ENCODE assay signal across 15 cellular contexts in the genomic region with DNA sequence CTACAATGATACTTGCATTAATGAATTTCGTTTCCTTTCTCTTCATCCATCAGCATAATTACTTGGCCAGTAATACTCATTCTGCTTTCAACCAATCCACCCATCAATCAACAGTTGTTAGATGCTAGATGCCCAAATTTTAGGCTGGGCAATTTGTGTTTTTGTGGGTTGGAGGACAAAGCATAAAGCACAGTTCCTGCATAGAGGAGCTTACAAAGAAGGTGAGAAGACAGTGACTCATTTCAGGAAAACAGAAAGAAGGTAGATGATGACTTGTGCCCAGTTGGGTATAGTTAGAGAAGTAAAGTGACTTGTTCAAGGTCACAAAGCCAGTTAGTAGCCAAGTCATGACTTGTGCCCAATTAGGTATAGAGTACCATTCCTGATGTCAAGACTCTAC.
DNase-seq lines count a peak whose midpoint lies in the region; ATAC-seq, FAIRE-seq and TF ChIP-seq lines count a peak whose summit lies in the region.
"Had no signal": no experiment of that assay in that cellular context is flagged by ENCODE, and none has a peak within 500 bp of the region (broad histone marks: within the 10 kb centered on the region; RNA-seq: fewer than 3 reads in every experiment).

No MANE protein-coding gene starts in this region.

- TF ChIP-seq CTCF in H1 (IDR thresholded peaks at IDR 0.05; ENCODE audit: control extremely low read depth in 1 of 3, insufficient read depth in 1 of 3, low read depth in 1 of 3, low read length in 3 of 3), result no peak

- CTCF ChIA-PET in H1 (lab: Charles Lee; ENCODE audit: partially characterized antibody), result no interaction called here

- H3K23me2 ChIP-seq in H1 (ENCODE audit: low read depth, low read length), result no peaks in the 10 kb centered on the region

- no peak for TF ChIP-seq POLR2A in H1 (IDR thresholded peaks at IDR 0.05; ENCODE audit: control extremely low read depth in 1 of 2, low read depth in 2 of 2, low read length in 2 of 2)

- no peaks in the 10 kb centered on the region for H3K9me3 ChIP-seq in H1 (ENCODE audit: insufficient read depth in 2 of 2, low read depth in 1 of 2, low read length in 1 of 2)
- H3K9me3 ChIP-seq: lower lobe of right lung had no signal

- no peak overlapping the region for H2BK120ac ChIP-seq in H1 (replicated peaks; ENCODE audit: low read depth, low read length)

- no peak for TF ChIP-seq RAD21 in H1 (IDR thresholded peaks at IDR 0.05 in 1 of 2, conservative IDR thresholded peaks at IDR 0.05 in 1 of 2; ENCODE audit: low read depth in 2 of 2, low read length in 2 of 2)

- no peak for TF ChIP-seq EP300 in H1 (IDR thresholded peaks at IDR 0.05; ENCODE audit: borderline replicate concordance in 1 of 2, low read depth in 2 of 2, low read length in 2 of 2)

- no peak overlapping the region for H2AK5ac ChIP-seq in H1 (ENCODE audit: low read depth, low read length)

- H3K4ac ChIP-seq in H1 (replicated peaks; ENCODE audit: insufficient read length, low read depth, low read length), result no peak overlapping the region

- WGBS in H1 (ENCODE audit: extremely low coverage in 1 of 2, insufficient coverage in 1 of 2, insufficient read length in 1 of 2, insufficient replicate concordance in 2 of 2, low coverage in 1 of 2, low lambda C conversion rate in 2 of 2, missing lambda C conversion rate in 1 of 2), 2 experiments, result 100% methylated on average over 1 of the region's 1 CpG; no CpG with 5 or more reads in 1 of the 2 experiments

- no peak overlapping the region for H4K8ac ChIP-seq in H1 (ENCODE audit: extremely low read depth, insufficient read depth, low read length)

- peak; percentile 2 for DNase-seq in GM18507 (ENCODE audit: extremely low spot score, insufficient read length, low read depth)
- DNase-seq in H1 (ENCODE audit: low read depth in 1 of 2, low spot score in 2 of 2), result no peak
- DNase-seq in NCI-H510A (lab: John Stamatoyannopoulos, UW), result no peak
- no peak for DNase-seq in stimulated activated naive CD8-positive, alpha-beta T cell treated with anti-CD3 and anti-CD28 coated beads, Interleukin-15, Interleukin-2, amounts not matched to agents 100 U/mL and 50 U/mL, for 24 hours
- DNase-seq in NCI-H187 treated with DMSO at 0.1 percent for 48 hours (lab: John Stamatoyannopoulos, UW), result no peak
- DNase-seq in activated effector memory CD4-positive, alpha-beta T cell treated with Interleukin-2 at 50 U/mL for 16 hours, result no peak
- DNase-seq: HFFc6; lower lobe of right lung; natural killer cell; NCI-H2081 treated with DMSO at 0.1 percent for 48 hours; NK-92 treated with Interleukin-12 subunit alpha and Interleukin-12 subunit beta, amount 100 ng/mL, for 24 hours; Right ventricle myocardium superior; trophoblast cell had no signal

- POLR2A ChIA-PET in H1 (lab: Charles Lee; ENCODE audit: partially characterized antibody), result no interaction called here

- no peak overlapping the region for H3K27ac ChIP-seq in H1 (ENCODE audit: low read depth, low read length)
- H3K27ac ChIP-seq: lower lobe of right lung had no signal

- no peak overlapping the region for H2BK5ac ChIP-seq in H1 (ENCODE audit: low read depth, low read length)

- H3K4me2 ChIP-seq in H1 (ENCODE audit: insufficient read depth in 1 of 2, low read depth in 2 of 2, low read length in 2 of 2), result no peak overlapping the region

- H4K91ac ChIP-seq in H1 (replicated peaks; ENCODE audit: insufficient read length, low read length), result no peak overlapping the region

- no peaks in the 10 kb centered on the region for H3K36me3 ChIP-seq in H1 (ENCODE audit: control insufficient read depth in 2 of 4, insufficient read depth in 4 of 4, low read length in 3 of 4)
- H3K36me3 ChIP-seq: lower lobe of right lung had no signal

- no peaks in the 10 kb centered on the region for H4K20me1 ChIP-seq in H1 (replicated peaks in 1 of 2; ENCODE audit: control insufficient read depth in 1 of 2, insufficient read depth in 2 of 2, low read length in 2 of 2)

- FAIRE-seq in GM18507 (lab: Jason Lieb, UNC) (no peak), H1 (lab: Jason Lieb, UNC) (no peak)

- no peak overlapping the region for H3K18ac ChIP-seq in H1 (ENCODE audit: extremely low read depth, low read length)

- H4K5ac ChIP-seq in H1 (ENCODE audit: insufficient read length, low read depth, low read length), result no peak overlapping the region

- peak; percentile 81 for ATAC-seq in GM19463 (IDR thresholded peaks at IDR 0.05; ENCODE audit: unreplicated experiment)
- peak; percentile 53 for ATAC-seq in HG02973 (IDR thresholded peaks at IDR 0.05; ENCODE audit: unreplicated experiment)
- ATAC-seq in stimulated activated naive CD8-positive, alpha-beta T cell treated with anti-CD3 and anti-CD28 coated beads, Interleukin-15, Interleukin-2, amounts not matched to agents 100 U/mL and 50 U/mL, for 24 hours, result no peak
- ATAC-seq: lower lobe of right lung, natural killer cell had no signal

- H3K27me3 ChIP-seq in H1 (replicated peaks in 1 of 4; ENCODE audit: control insufficient read depth in 3 of 4, extremely low read depth in 1 of 4, insufficient read depth in 3 of 4, low read length in 3 of 4), result no peaks in the 10 kb centered on the region

- H3K23ac ChIP-seq in H1 (ENCODE audit: insufficient read length), result no peak overlapping the region

- no peak overlapping the region for H3K14ac ChIP-seq in H1 (ENCODE audit: insufficient read length)

- no peak overlapping the region for H3K9ac ChIP-seq in H1 (replicated peaks in 1 of 4; ENCODE audit: extremely low read depth in 1 of 4, low read depth in 3 of 4, low read length in 3 of 4)

- no peak overlapping the region for H2BK12ac ChIP-seq in H1 (ENCODE audit: low read depth, low read length)

- H3K4me1 ChIP-seq in H1 (replicated peaks in 1 of 4; ENCODE audit: control insufficient read depth in 3 of 4, insufficient read depth in 4 of 4, low read length in 3 of 4), result peaks cover 0 to 3% (median 0%) of the 10 kb centered on the region in 4 experiments; a peak in 1 of 7 replicates
- H3K4me1 ChIP-seq: lower lobe of right lung had no signal

- H3K4me3 ChIP-seq in H1 (ENCODE audit: extremely low read depth in 1 of 4, insufficient read depth in 2 of 4, low read depth in 3 of 4, low read length in 4 of 4), result no peak overlapping the region
- H3K4me3 ChIP-seq: lower lobe of right lung had no signal

- H2BK15ac ChIP-seq in H1 (ENCODE audit: low read length), result no peak overlapping the region

- no peak overlapping the region for H3K56ac ChIP-seq in H1 (replicated peaks; ENCODE audit: insufficient read length, low read depth, low read length)

- no peaks in the 10 kb centered on the region for H3K79me2 ChIP-seq in H1 (ENCODE audit: control insufficient read depth in 1 of 2, insufficient read depth in 2 of 2, low read length in 2 of 2)

- H2AFZ ChIP-seq in H1 (ENCODE audit: low read length), result 0 out of 2 replicates have a peak overlapping the region, but pooled peaks have one; percentile 21

- H3K79me1 ChIP-seq in H1 (ENCODE audit: low read depth, low read length), result no peaks in the 10 kb centered on the region

- no peak overlapping the region for H2BK20ac ChIP-seq in H1 (ENCODE audit: low read length)

TF ChIP-seq in H1, 55 proteins besides CTCF, POLR2A, EP300 and RAD21:
- TF ChIP-seq KDM5A (IDR thresholded peaks at IDR 0.05; ENCODE audit: low read length) (no peak), RNF2 (IDR thresholded peaks at IDR 0.05; ENCODE audit: borderline replicate concordance, low read depth, low read length, missing control alignments, poor library complexity, severe bottlenecking) (no peak), ZNF274 (IDR thresholded peaks at IDR 0.05; ENCODE audit: borderline replicate concordance, extremely low read depth, low read length) (no peak), KDM4A (IDR thresholded peaks at IDR 0.05; ENCODE audit: low read depth, low read length, severe bottlenecking) (no peak), RXRA (IDR thresholded peaks at IDR 0.05; ENCODE audit: insufficient read depth, low read depth, low read length) (no peak), TAF1 (IDR thresholded peaks at IDR 0.05; ENCODE audit: low read depth, low read length) (no peak), TAF7 (optimal IDR thresholded peaks at IDR 0.05; ENCODE audit: borderline replicate concordance, low read depth, low read length) (no peak), BACH1 (IDR thresholded peaks at IDR 0.05; ENCODE audit: low read length) (no peak), RBBP5 (IDR thresholded peaks at IDR 0.05; ENCODE audit: borderline replicate concordance, low read depth, low read length) (no peak), YY1 (IDR thresholded peaks at IDR 0.05; ENCODE audit: low read depth, low read length) (no peak)
